Comparison of ENCODE assay signal across 8 cellular contexts in the genomic region with DNA sequence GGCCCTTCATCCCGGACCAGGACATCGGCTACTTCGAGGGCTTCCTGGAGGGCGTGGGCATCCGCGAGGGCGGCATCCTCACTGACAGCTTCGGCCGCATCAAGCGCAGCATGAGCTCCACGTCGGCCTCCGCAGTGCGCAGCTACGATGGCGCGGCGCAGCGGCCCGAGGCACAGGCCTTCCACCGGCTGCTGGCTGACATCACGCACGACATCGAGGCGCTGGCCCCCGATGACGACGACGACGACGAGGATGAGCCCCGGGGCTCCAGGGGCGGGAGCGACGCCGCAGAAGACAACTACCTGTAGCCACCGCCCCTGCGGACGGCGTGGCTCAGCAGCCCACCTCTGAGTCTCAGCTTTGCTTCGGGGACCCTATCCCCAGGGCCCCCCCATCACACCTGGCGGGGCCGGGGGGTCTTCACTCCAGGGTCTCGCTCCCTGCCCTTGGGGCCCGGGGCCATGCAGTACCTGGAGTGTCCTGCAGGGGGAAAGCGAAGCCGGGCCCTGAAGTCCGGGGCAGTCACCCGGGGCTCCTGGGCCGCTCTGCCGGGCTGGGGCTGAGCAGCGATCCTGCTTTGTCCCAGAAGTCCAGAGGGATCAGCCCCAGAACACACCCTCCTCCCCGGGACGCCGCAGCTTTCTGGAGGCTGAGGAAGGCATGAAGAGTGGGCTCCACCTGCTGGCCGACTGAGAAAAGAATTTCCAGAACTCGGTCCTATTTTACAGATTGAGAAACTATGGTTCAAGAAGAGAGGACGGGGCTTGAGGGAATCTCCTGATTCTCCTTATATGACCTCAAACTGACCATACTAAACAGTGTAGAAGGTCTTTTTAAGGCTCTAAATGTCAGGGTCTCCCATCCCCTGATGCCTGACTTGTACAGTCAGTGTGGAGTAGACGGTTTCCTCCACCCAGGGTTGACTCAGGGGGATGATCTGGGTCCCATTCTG. TPM values are rescaled to one million over a fixed set of nuclear protein-coding genes. Genes with fewer than 3 reads are reported as not detected.
DNase-seq lines count a peak whose midpoint lies in the region; ATAC-seq, FAIRE-seq and TF ChIP-seq lines count a peak whose summit lies in the region.

No MANE protein-coding gene starts in this region.

- H2AFZ ChIP-seq in SK-N-SH (ENCODE audit: low read depth), result peak overlapping the region; percentile 52; the same call in 1 of the 2 replicates

- WGBS in SK-N-SH (ENCODE audit: low lambda C conversion rate), result 15% methylated on average over 17 of the region's 59 CpGs
- 14 to 19% methylated on average over 56 to 59 of the region's 59 CpGs for WGBS in pancreas, 2 donors

- POLR2A ChIA-PET in SK-N-SH (lab: Yijun Ruan, JAX), result interaction anchor here (1.6 kb wide), 1 partner anchor 178 kb away, joined by 3 read pairs; no protein-coding TSS in a partner anchor

- H3K9ac ChIP-seq in SK-N-SH, result no peak overlapping the region

- H3K36me3 ChIP-seq in SK-N-SH (replicated peaks in 1 of 2; ENCODE audit: control insufficient read depth in 1 of 2, insufficient read depth in 2 of 2, low read length in 1 of 2), result no peaks in the 10 kb centered on the region
- no peaks in the 10 kb centered on the region for H3K36me3 ChIP-seq in pancreas

- TF ChIP-seq EP300 in SK-N-SH (IDR thresholded peaks at IDR 0.05; ENCODE audit: borderline replicate concordance in 1 of 2, low read depth in 1 of 2, low read length in 1 of 2), result no peak

- no peaks in the 10 kb centered on the region for H3K79me2 ChIP-seq in SK-N-SH (ENCODE audit: insufficient read depth)

- H3K4me2 ChIP-seq in SK-N-SH, result peak overlapping the region; percentile 77

- TF ChIP-seq CTCF in SK-N-SH (IDR thresholded peaks at IDR 0.05), result peak; percentile 98
- TF ChIP-seq CTCF in pancreas (IDR thresholded peaks at IDR 0.05), result peak; percentile 81 to 97 (median 94)

- no peaks in the 10 kb centered on the region for H3F3A ChIP-seq in SK-N-SH (replicated peaks; ENCODE audit: insufficient read depth)

- intact Hi-C loops in pancreas (cut with DNase I), result loop anchor here in 1 of 3 donors (5.0 kb wide), 1 partner anchor 209 kb away; no protein-coding TSS in a partner anchor

- DNase-seq in GM03348 (ENCODE audit: low spot score) (peak; percentile 93), NCI-H1048 (lab: John Stamatoyannopoulos, UW) (peak; percentile 32), SK-N-SH (peak; percentile 89), glomerular visceral epithelial cell (ENCODE audit: extremely low spot score) (peak; percentile 96), pancreas (peak; percentile 70 to 91 (median 81)), urothelium cell line (ENCODE audit: low spot score) (peak; percentile 92)
- DNase-seq in activated naive CD4-positive, alpha-beta T cell treated with anti-CD3 and anti-CD28 coated beads, Interleukin-2, amount 50 U/mL, for 16 hours, result peak; percentile 64

- H3K27me3 ChIP-seq in SK-N-SH (ENCODE audit: insufficient read depth) (peaks cover 38% of the 10 kb centered on the region), pancreas (peaks cover 0 to 7% (median 0%) of the 10 kb centered on the region in 4 donors)

- H3K9me3 ChIP-seq in SK-N-SH (no peaks in the 10 kb centered on the region), pancreas (no peaks in the 10 kb centered on the region)

- FAIRE-seq in pancreas (lab: Jason Lieb, UNC) (no peak), urothelium cell line (lab: Jason Lieb, UNC) (no peak)

- H3K27ac ChIP-seq in SK-N-SH (ENCODE audit: low read depth in 2 of 2, low read length in 1 of 2), result no peak overlapping the region
- no peak overlapping the region for H3K27ac ChIP-seq in pancreas

- TF ChIP-seq RAD21 in SK-N-SH (IDR thresholded peaks at IDR 0.05; ENCODE audit: low read length), result peak; percentile 82

- CTCF ChIA-PET in SK-N-SH (lab: Yijun Ruan, JAX), result interaction anchor here (0.6 to 9.8 kb wide), 63 partner anchors 10 to 429 kb away, joined by 3 to 170 read pairs (median 5); a partner anchor contains a TSS

- no peaks in the 10 kb centered on the region for H4K20me1 ChIP-seq in SK-N-SH (ENCODE audit: insufficient read depth)

- ATAC-seq in pancreas, result peak; percentile 94 to 97 (median 96)
- ATAC-seq in HG02938 (IDR thresholded peaks at IDR 0.05; ENCODE audit: unreplicated experiment), result no peak

- H3K4me3 ChIP-seq in SK-N-SH (ENCODE audit: low read depth in 2 of 2, low read length in 1 of 2) (peak overlapping the region; percentile 34 to 87; a peak in 3 of 4 replicates), pancreas (peak overlapping the region in 2 of 4 donors; percentile 6 to 36)

- H3K9me2 ChIP-seq in SK-N-SH, result no peaks in the 10 kb centered on the region

- H3K4me1 ChIP-seq in SK-N-SH (ENCODE audit: control insufficient read depth in 1 of 2, insufficient read depth in 2 of 2, low read depth in 1 of 2, low read length in 1 of 2), result peaks cover 0 to 7% of the 10 kb centered on the region in 2 experiments; a peak in 1 of 4 replicates
- H3K4me1 ChIP-seq in pancreas, result peaks cover 0 to 4% (median 0%) of the 10 kb centered on the region in 3 donors

TF ChIP-seq in SK-N-SH, 30 proteins besides CTCF, POLR2A, EP300 and RAD21 (continues in another document):
- TF ChIP-seq ELF1 (IDR thresholded peaks at IDR 0.05) (no peak), FOXJ3 (CRISPR knock-in tag; IDR thresholded peaks at IDR 0.05) (no peak), EZH2phosphoT487 (IDR thresholded peaks at IDR 0.05; ENCODE audit: borderline replicate concordance, low read depth) (no peak), SMC3 (IDR thresholded peaks at IDR 0.05; ENCODE audit: low read depth, low read length) (peak; percentile 82), POLR2AphosphoS5 (IDR thresholded peaks at IDR 0.05; ENCODE audit: low read depth, low read length) (no peak), FOSL2 (IDR thresholded peaks at IDR 0.05; ENCODE audit: borderline replicate concordance, low read depth) (no peak), RCOR1 (IDR thresholded peaks at IDR 0.05; ENCODE audit: low read length) (no peak), MXI1 (IDR thresholded peaks at IDR 0.05; ENCODE audit: low read depth, low read length) (no peak), NRF1 (IDR thresholded peaks at IDR 0.05; ENCODE audit: low read depth, low read length) (0 out of 2 replicates have a peak, but pooled peaks have one; percentile 6), YY1 (IDR thresholded peaks at IDR 0.05; ENCODE audit: low read depth) (no peak), TEAD4 (IDR thresholded peaks at IDR 0.05; ENCODE audit: borderline replicate concordance, insufficient read depth) (no peak), CHD2 (IDR thresholded peaks at IDR 0.05; ENCODE audit: low read length, partially characterized antibody) (no peak), GATA2 (CRISPR knock-in tag; IDR thresholded peaks at IDR 0.05) (no peak), MEF2A (IDR thresholded peaks at IDR 0.05; ENCODE audit: borderline replicate concordance, low read depth) (no peak)
- TF ChIP-seq, protein P1, sequence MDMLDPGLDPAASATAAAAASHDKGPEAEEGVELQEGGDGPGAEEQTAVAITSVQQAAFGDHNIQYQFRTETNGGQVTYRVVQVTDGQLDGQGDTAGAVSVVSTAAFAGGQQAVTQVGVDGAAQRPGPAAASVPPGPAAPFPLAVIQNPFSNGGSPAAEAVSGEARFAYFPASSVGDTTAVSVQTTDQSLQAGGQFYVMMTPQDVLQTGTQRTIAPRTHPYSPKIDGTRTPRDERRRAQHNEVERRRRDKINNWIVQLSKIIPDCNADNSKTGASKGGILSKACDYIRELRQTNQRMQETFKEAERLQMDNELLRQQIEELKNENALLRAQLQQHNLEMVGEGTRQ (IDR thresholded peaks at IDR 0.05; ENCODE audit: borderline replicate concordance, low read depth, low read length), result no peak
- TF ChIP-seq, protein P2, sequence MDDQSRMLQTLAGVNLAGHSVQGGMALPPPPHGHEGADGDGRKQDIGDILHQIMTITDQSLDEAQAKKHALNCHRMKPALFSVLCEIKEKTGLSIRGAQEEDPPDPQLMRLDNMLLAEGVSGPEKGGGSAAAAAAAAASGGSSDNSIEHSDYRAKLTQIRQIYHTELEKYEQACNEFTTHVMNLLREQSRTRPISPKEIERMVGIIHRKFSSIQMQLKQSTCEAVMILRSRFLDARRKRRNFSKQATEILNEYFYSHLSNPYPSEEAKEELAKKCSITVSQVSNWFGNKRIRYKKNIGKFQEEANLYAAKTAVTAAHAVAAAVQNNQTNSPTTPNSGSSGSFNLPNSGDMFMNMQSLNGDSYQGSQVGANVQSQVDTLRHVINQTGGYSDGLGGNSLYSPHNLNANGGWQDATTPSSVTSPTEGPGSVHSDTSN (IDR thresholded peaks at IDR 0.05), result no peak

RNA-seq across cellular contexts. Expression of a gene that starts 20.8 kb away (rescaled TPM):
- polyA plus RNA-seq in SK-N-SH (2012; rRNA removed), result not detected in 2 replicates
- polyA plus RNA-seq in SK-N-SH (2012; cell fraction: cytosol; rRNA removed), result not detected in 2 replicates
- polyA plus RNA-seq in SK-N-SH (2012; cell fraction: nucleus; rRNA removed), result not detected in 2 replicates
- 10 to 100 TPM in 1 of 6 donors, 1 to 10 TPM in 3, under 1 TPM in 2; 0.42 to 12.9 (median 2.3) TPM for total RNA-seq in pancreas
- 1 to 10 TPM; 2.1 to 2.3 TPM for polyA plus RNA-seq in pancreas

RNA-seq across cellular contexts. Expression of a gene that starts 21.0 kb away (rescaled TPM):
- not detected in 2 replicates for polyA plus RNA-seq in SK-N-SH (2012; rRNA removed)
- polyA plus RNA-seq in SK-N-SH (2012; cell fraction: cytosol; rRNA removed), result 0.01 TPM in 2 replicates
- not detected in 2 replicates for polyA plus RNA-seq in SK-N-SH (2012; cell fraction: nucleus; rRNA removed)
- 1 to 10 TPM in 2 of 6 donors, under 1 TPM in 4; 0.31 to 2.2 (median 0.75) TPM for total RNA-seq in pancreas
- polyA plus RNA-seq in pancreas, result 1 to 10 TPM; 5.3 to 6.7 TPM

Comparison
In these comparisons a context has a peak if more than half of its experiments do, and no peak if none do; other contexts are left out.
1. DNase-seq: peak in every context shown above with its lines; median percentile 96 in glomerular visceral epithelial cell; 93 in GM03348; 92 in urothelium cell line; 89 in SK-N-SH; 81 in pancreas; 64 in activated naive CD4-positive, alpha-beta T cell treated with anti-CD3 and anti-CD28 coated beads, Interleukin-2, amount 50 U/mL, for 16 hours; 32 in NCI-H1048.